In the genomic region with DNA sequence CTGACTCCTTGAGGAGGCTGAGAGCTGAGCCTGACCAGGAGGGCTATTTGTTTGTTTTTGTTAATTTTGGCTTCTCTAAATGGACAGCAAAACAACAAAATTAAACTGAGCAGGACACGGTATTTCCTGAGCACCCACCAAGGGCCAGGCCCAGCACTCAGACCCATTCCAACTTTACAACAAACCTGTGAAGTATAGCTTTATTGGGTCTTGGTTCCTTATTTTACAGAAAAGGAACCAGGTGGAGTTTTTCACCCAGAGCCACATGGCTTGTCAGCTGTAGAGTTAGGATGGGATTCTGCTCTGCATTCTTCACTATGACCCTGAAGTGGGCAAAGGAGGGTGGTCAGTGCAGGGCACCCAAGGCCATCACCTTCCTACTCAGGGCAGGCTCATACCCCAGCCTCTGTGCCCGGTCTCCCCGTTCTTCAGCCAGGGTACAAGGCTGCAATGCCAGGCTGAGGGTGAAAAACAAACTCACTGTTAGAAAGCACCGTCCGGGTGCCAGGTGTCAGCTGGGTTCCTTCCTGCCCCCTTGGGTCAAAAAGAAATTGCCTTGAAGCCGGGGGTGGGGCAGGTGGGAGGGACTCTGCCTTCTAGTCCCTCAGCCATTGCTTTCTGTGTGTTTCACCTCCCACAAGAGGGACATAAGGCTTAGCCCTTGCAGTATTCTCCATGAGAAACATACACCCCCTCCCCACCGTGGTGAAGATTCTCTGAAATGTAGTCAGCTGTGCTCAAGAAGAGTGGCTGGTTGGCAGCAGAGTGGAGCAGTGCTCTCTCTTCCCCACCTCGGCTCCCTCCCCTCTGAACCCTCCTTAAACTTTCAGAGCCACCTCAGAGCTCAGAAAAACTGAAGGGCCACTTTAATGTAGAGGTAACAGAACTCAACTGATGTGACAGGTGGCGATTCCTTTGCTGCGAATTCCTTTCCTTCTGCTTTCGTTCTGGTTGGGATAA, we compare ENCODE assay signal across 11 cellular contexts. TPM values are rescaled to one million over a fixed set of nuclear protein-coding genes. Genes with fewer than 3 reads are reported as not detected.
DNase-seq lines count a peak whose midpoint lies in the region; TF ChIP-seq lines count a peak whose summit lies in the region.
"Had no signal": no experiment of that assay in that cellular context is flagged by ENCODE, and none has a peak within 500 bp of the region (broad histone marks: within the 10 kb centered on the region; RNA-seq: fewer than 3 reads in every experiment).

No MANE protein-coding gene starts in this region.

- H3K27me3 ChIP-seq in tibial nerve, result no peaks in the 10 kb centered on the region
- H3K27me3 ChIP-seq: body of pancreas had no signal

- peaks cover 2% of the 10 kb centered on the region for H3K27me3 Mint-ChIP-seq in activated CD4-positive, alpha-beta T cell treated with anti-CD3 and anti-CD28 coated beads, Interleukin-2, amount 10 ng/mL, durations not matched to agents 7 days and 5 days
- H3K27me3 Mint-ChIP-seq in progenitor cell of endocrine pancreas, result no peaks in the 10 kb centered on the region

- peaks cover 92% of the 10 kb centered on the region for H3K36me3 Mint-ChIP-seq in activated CD4-positive, alpha-beta T cell treated with anti-CD3 and anti-CD28 coated beads, Interleukin-2, amount 10 ng/mL, durations not matched to agents 7 days and 5 days (ENCODE audit: low read depth)
- H3K36me3 Mint-ChIP-seq in progenitor cell of endocrine pancreas (ENCODE audit: insufficient read depth), result peaks cover 2% of the 10 kb centered on the region

- peaks cover 82% of the 10 kb centered on the region for H3K4me1 Mint-ChIP-seq in activated CD4-positive, alpha-beta T cell treated with anti-CD3 and anti-CD28 coated beads, Interleukin-2, amount 10 ng/mL, durations not matched to agents 7 days and 5 days
- peaks cover 17% of the 10 kb centered on the region for H3K4me1 Mint-ChIP-seq in progenitor cell of endocrine pancreas (ENCODE audit: low read depth)

- peaks cover 0 to 28% (median 2%) of the 10 kb centered on the region in 4 donors for H3K4me1 ChIP-seq in tibial nerve
- H3K4me1 ChIP-seq: psoas muscle had no signal

- peak overlapping the region in 1 of 4 donors; percentile 81 for H3K27ac ChIP-seq in tibial nerve
- H3K27ac ChIP-seq: body of pancreas, psoas muscle had no signal

- peak overlapping the region in 2 of 4 donors; percentile 34 to 40 for H3K4me3 ChIP-seq in tibial nerve
- H3K4me3 ChIP-seq: body of pancreas, psoas muscle had no signal

- peaks cover 3% of the 10 kb centered on the region for H3K9me3 Mint-ChIP-seq in activated CD4-positive, alpha-beta T cell treated with anti-CD3 and anti-CD28 coated beads, Interleukin-2, amount 10 ng/mL, durations not matched to agents 7 days and 5 days
- H3K9me3 Mint-ChIP-seq in progenitor cell of endocrine pancreas (ENCODE audit: low read depth), result no peaks in the 10 kb centered on the region

- H3K9me3 ChIP-seq in tibial nerve, result no peaks in the 10 kb centered on the region
- H3K9me3 ChIP-seq: body of pancreas, psoas muscle had no signal

- no peak for TF ChIP-seq POLR2A in tibial nerve (IDR thresholded peaks at IDR 0.05)

- 71 to 73% methylated on average over 11 of the region's 11 CpGs for WGBS in tibial nerve, 2 donors

- no peak for TF ChIP-seq CTCF in progenitor cell of endocrine pancreas (IDR thresholded peaks at IDR 0.05; ENCODE audit: unreplicated experiment)
- TF ChIP-seq CTCF in tibial nerve (IDR thresholded peaks at IDR 0.05), result no peak

- POLR2A ChIA-PET in activated CD4-positive, alpha-beta T cell treated with anti-CD3 and anti-CD28 coated beads, Interleukin-2, amount 10 ng/mL, durations not matched to agents 7 days and 5 days (lab: Charles Lee), result no interaction called here

- CTCF ChIA-PET in activated CD4-positive, alpha-beta T cell treated with anti-CD3 and anti-CD28 coated beads, Interleukin-2, amount 10 ng/mL, durations not matched to agents 7 days and 5 days (lab: Charles Lee), result interaction anchor here (0.6 to 5.1 kb wide), 17 partner anchors 8 to 214 kb away, joined by 3 to 40 read pairs (median 5); no protein-coding TSS in a partner anchor

- no peaks in the 10 kb centered on the region for H3K36me3 ChIP-seq in tibial nerve

- peak overlapping the region; percentile 88 for H3K27ac Mint-ChIP-seq in activated CD4-positive, alpha-beta T cell treated with anti-CD3 and anti-CD28 coated beads, Interleukin-2, amount 10 ng/mL, durations not matched to agents 7 days and 5 days
- H3K27ac Mint-ChIP-seq in progenitor cell of endocrine pancreas, result no peak overlapping the region

- TF ChIP-seq EP300 in tibial nerve (IDR thresholded peaks at IDR 0.05), result no peak

- peak overlapping the region; percentile 84 for H3K4me3 Mint-ChIP-seq in activated CD4-positive, alpha-beta T cell treated with anti-CD3 and anti-CD28 coated beads, Interleukin-2, amount 10 ng/mL, durations not matched to agents 7 days and 5 days
- H3K4me3 Mint-ChIP-seq in progenitor cell of endocrine pancreas (ENCODE audit: low read depth), result no peak overlapping the region

- DNase-seq in stimulated activated CD4-positive, alpha-beta T cell treated with anti-CD3 and anti-CD28 coated beads, Interleukin-4, amount 100 ng/mL, for 1 hour, result peak; percentile 30
- no peak for DNase-seq in stimulated activated CD4-positive, alpha-beta T cell treated with anti-CD3 and anti-CD28 coated beads, Interleukin-1b, Interleukin-23, amount 100 ng/mL, for 48 hours
- DNase-seq in activated CD4-positive, alpha-beta T cell treated with anti-CD3 and anti-CD28 coated beads, Interleukin-2, amount 10 ng/mL, durations not matched to agents 7 days and 5 days, result peak; percentile 48
- DNase-seq in mesenteric fat pad (ENCODE audit: low spot score), result peak; percentile 26
- peak; percentile 35 for DNase-seq in ureter (ENCODE audit: low spot score)
- DNase-seq in progenitor cell of endocrine pancreas (ENCODE audit: low spot score, unreplicated experiment), result no peak
- DNase-seq in DMS 273 (lab: John Stamatoyannopoulos, UW; ENCODE audit: unreplicated experiment), result no peak
- no peak for DNase-seq in tibial nerve (ENCODE audit: low spot score in 2 of 2)
- DNase-seq: NCI-H1092 treated with DMSO at 0.1 percent for 48 hours, psoas muscle had no signal

RNA-seq across cellular contexts. Expression of a gene that starts 2.2 kb away (rescaled TPM):
- total RNA-seq in activated CD4-positive, alpha-beta T cell treated with anti-CD3 and anti-CD28 coated beads, Interleukin-2, amount 10 ng/mL, durations not matched to agents 7 days and 5 days, result 100 to 1,000 TPM; 329 to 335 TPM
- total RNA-seq in mesenteric fat pad (13.2 TPM), ureter (55.1 TPM), progenitor cell of endocrine pancreas (27.1 and 30.7 TPM in 2 replicates), tibial nerve (10 to 100 TPM in 3 of 4 donors, 1 to 10 TPM in 1; 8.7 to 20.7 (median 11.3) TPM)

RNA-seq across cellular contexts. Expression of a gene that starts 48.6 kb away (rescaled TPM):
- total RNA-seq in activated CD4-positive, alpha-beta T cell treated with anti-CD3 and anti-CD28 coated beads, Interleukin-2, amount 10 ng/mL, durations not matched to agents 7 days and 5 days, result under 1 TPM; 0.37 to 0.48 TPM
- 8.9 TPM for total RNA-seq in mesenteric fat pad
- 80.2 TPM for total RNA-seq in ureter
- total RNA-seq in progenitor cell of endocrine pancreas, result not detected in 2 replicates
- total RNA-seq in tibial nerve, result under 1 TPM in 1 of 4 donors, not detected in 3; 0.59 TPM

Comparison
In these comparisons a context has a peak if more than half of its experiments do, and no peak if none do; other contexts are left out.
1. DNase-seq: peak in stimulated activated CD4-positive, alpha-beta T cell treated with anti-CD3 and anti-CD28 coated beads, Interleukin-4, amount 100 ng/mL, for 1 hour (single experiment), activated CD4-positive, alpha-beta T cell treated with anti-CD3 and anti-CD28 coated beads, Interleukin-2, amount 10 ng/mL, durations not matched to agents 7 days and 5 days (single experiment), mesenteric fat pad (single experiment) and ureter (single experiment); none in stimulated activated CD4-positive, alpha-beta T cell treated with anti-CD3 and anti-CD28 coated beads, Interleukin-1b, Interleukin-23, amount 100 ng/mL, for 48 hours (single experiment), progenitor cell of endocrine pancreas (single experiment), DMS 273 (single experiment) and tibial nerve (0 of 2).